ENCODE assay signal across 8 cellular contexts in the genomic region with DNA sequence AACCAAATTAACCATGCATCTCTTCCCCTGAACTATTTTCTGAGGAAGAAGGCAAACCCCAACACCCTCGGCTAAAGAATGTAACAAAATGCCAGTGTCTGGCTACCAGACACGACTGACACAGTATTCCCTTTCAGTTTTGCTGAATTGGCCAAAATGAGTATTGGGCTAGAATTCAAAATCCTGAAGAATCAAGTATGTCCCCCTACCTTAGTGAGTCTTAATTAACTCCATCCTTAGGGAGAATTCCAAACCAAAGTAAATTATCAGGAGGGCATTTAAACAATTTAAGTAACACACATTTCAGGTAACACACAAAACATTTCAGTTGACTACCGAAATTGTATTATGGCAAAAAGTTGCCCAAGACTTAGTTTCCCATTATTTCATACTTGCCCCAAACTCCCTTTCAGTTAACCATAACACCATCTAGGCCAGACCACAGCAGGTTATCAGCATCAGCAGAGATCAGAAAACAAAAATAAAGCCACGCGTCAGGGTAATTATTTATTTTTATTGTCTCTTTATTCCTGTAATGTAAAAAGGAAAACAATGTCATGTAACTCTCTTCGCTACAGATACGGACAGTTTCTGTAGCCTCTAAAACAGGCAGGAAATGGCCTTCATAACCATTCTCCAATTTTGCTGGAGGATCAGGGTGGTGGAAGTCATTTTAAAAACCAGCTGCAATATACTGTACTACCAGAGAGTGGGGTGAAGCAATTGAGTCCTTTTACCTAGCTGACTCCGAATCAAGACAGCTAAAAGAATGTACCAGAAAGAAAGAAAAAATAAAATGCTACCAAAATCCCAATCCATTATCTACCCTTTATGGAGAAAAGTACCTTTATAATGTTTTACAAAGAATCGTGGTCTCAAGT. TPM values are rescaled to one million over a fixed set of nuclear protein-coding genes. Genes with fewer than 3 reads are reported as not detected.
DNase-seq lines count a peak whose midpoint lies in the region; ATAC-seq and TF ChIP-seq lines count a peak whose summit lies in the region.

No MANE protein-coding gene starts in this region.

- peak overlapping the region; percentile 99 for H3K9ac ChIP-seq in Loucy (ENCODE audit: low read depth, low read length, poor library complexity, severe bottlenecking)
- H3K9ac ChIP-seq in iPS-18a (ENCODE audit: low read length): peak overlapping the region; percentile 99

- TF ChIP-seq CTCF in Loucy (conservative IDR thresholded peaks at IDR 0.05; ENCODE audit: low read length) (peak; percentile 47), stomach (IDR thresholded peaks at IDR 0.05) (peak in 1 of 7 experiments; percentile 19)

- no peaks in the 10 kb centered on the region for H3K27me3 Mint-ChIP-seq in activated naive CD8-positive, alpha-beta T cell

- peak overlapping the region; percentile 97 for H3K27ac ChIP-seq in iPS-18a (ENCODE audit: low read length)
- peak overlapping the region; percentile 44 to 98 (median 97) for H3K27ac ChIP-seq in stomach

- no peak overlapping the region for H2AFZ ChIP-seq in Loucy (ENCODE audit: low read length)

- no peaks in the 10 kb centered on the region; the same call in 1 of the 2 replicates for H3F3A ChIP-seq in Loucy (ENCODE audit: low read depth)

- H3K27ac Mint-ChIP-seq in activated naive CD8-positive, alpha-beta T cell: peak overlapping the region; percentile 97

- no peak for TF ChIP-seq EP300 in stomach (IDR thresholded peaks at IDR 0.05)

- ATAC-seq in GM19035 (IDR thresholded peaks at IDR 0.05; ENCODE audit: unreplicated experiment): no peak

- H3K9me3 Mint-ChIP-seq in activated naive CD8-positive, alpha-beta T cell (ENCODE audit: low read depth): no peaks in the 10 kb centered on the region

- intact Hi-C loops in stomach (cut with DNase I; ENCODE audit: low total_unique reads): no loop called here

- DNase-seq in NCI-H1105 treated with DMSO at 0.1 percent for 48 hours (lab: John Stamatoyannopoulos, UW): peak; percentile 13
- no peak for DNase-seq in NCI-H1105 (lab: John Stamatoyannopoulos, UW)
- DNase-seq in stomach: no peak
- no peak for DNase-seq in stimulated activated CD4-positive, alpha-beta T cell treated with anti-CD3 and anti-CD28 coated beads, Interleukin-4, amount 100 ng/mL, for 1 hour

- no peaks in the 10 kb centered on the region for H3K9me2 ChIP-seq in Loucy (replicated peaks; ENCODE audit: low read depth, low read length)

- no peaks in the 10 kb centered on the region for H3K9me3 ChIP-seq in Loucy (ENCODE audit: insufficient read depth, low read depth, low read length)
- H3K9me3 ChIP-seq in iPS-18a (ENCODE audit: control insufficient read depth, low read depth, low read length): no peaks in the 10 kb centered on the region
- no peaks in the 10 kb centered on the region for H3K9me3 ChIP-seq in stomach

- H3K4me3 ChIP-seq in Loucy (ENCODE audit: low read length, poor library complexity, severe bottlenecking) (peak overlapping the region; percentile 91), iPS-18a (ENCODE audit: low read length) (peak overlapping the region; percentile 97), stomach (peak overlapping the region; percentile 66 to 91 (median 88))

- peaks cover 82% of the 10 kb centered on the region for H4K20me1 ChIP-seq in Loucy (ENCODE audit: insufficient read depth, low read length, poor library complexity, severe bottlenecking)

- H3K4me3 Mint-ChIP-seq in activated naive CD8-positive, alpha-beta T cell: peak overlapping the region; percentile 96

- H3K36me3 ChIP-seq in Loucy (ENCODE audit: insufficient read depth, low read length): peaks cover 4% of the 10 kb centered on the region; the same call in 1 of the 2 replicates
- peaks cover 23% of the 10 kb centered on the region for H3K36me3 ChIP-seq in iPS-18a (ENCODE audit: control insufficient read depth, low read depth, low read length)
- peaks cover 0 to 4% (median 0%) of the 10 kb centered on the region in 4 donors for H3K36me3 ChIP-seq in stomach

- H3K4me1 Mint-ChIP-seq in activated naive CD8-positive, alpha-beta T cell (ENCODE audit: low read depth): peaks cover 67% of the 10 kb centered on the region

- 3 to 6% (median 6%) methylated on average over 9 of the region's 9 CpGs for whole genome bisulfite sequencing in stomach, 5 donors

- peak overlapping the region; percentile 97 for H3K4me2 ChIP-seq in Loucy (ENCODE audit: low read depth, low read length, poor library complexity, severe bottlenecking)

- peaks cover 35% of the 10 kb centered on the region for H3K36me3 Mint-ChIP-seq in activated naive CD8-positive, alpha-beta T cell

- peaks cover 13% of the 10 kb centered on the region for H3K27me3 ChIP-seq in Loucy (ENCODE audit: insufficient read depth, low read length, poor library complexity, severe bottlenecking)
- no peaks in the 10 kb centered on the region for H3K27me3 ChIP-seq in iPS-18a (ENCODE audit: control insufficient read depth, insufficient read depth, low read length)
- no peaks in the 10 kb centered on the region for H3K27me3 ChIP-seq in stomach

- H3K4me1 ChIP-seq in Loucy (ENCODE audit: insufficient read depth, low read length, poor library complexity, severe bottlenecking): peaks cover 59% of the 10 kb centered on the region
- peaks cover 38% of the 10 kb centered on the region for H3K4me1 ChIP-seq in iPS-18a (ENCODE audit: control insufficient read depth, low read depth, low read length)
- H3K4me1 ChIP-seq in stomach: peaks cover 56 to 80% (median 75%) of the 10 kb centered on the region in 4 donors

- no peak for TF ChIP-seq POLR2A in stomach (IDR thresholded peaks at IDR 0.05)

- H3K79me2 ChIP-seq in Loucy (ENCODE audit: insufficient read depth, low read length): peaks cover 95% of the 10 kb centered on the region

RNA-seq across cellular contexts. Expression of gene SNX5, which starts 1.9 kb away (rescaled TPM):
- total RNA-seq in stomach: 100 to 1,000 TPM in 4 of 5 donors, 10 to 100 TPM in 1; 47.3 to 202 (median 126) TPM
- 10 to 100 TPM; 71.1 to 81.6 (median 73.8) TPM for polyA plus RNA-seq in stomach

RNA-seq across cellular contexts. Expression of gene MGME1, which starts 2.1 kb away (rescaled TPM):
- 10 to 100 TPM in 1 of 5 donors, 1 to 10 TPM in 4; 2.3 to 19.1 (median 6.4) TPM for total RNA-seq in stomach
- 10 to 100 TPM in 2 of 3 donors, 1 to 10 TPM in 1; 6.7 to 11.0 (median 10.1) TPM for polyA plus RNA-seq in stomach
